ENCODE assay signal across 23 cellular contexts in the genomic region with DNA sequence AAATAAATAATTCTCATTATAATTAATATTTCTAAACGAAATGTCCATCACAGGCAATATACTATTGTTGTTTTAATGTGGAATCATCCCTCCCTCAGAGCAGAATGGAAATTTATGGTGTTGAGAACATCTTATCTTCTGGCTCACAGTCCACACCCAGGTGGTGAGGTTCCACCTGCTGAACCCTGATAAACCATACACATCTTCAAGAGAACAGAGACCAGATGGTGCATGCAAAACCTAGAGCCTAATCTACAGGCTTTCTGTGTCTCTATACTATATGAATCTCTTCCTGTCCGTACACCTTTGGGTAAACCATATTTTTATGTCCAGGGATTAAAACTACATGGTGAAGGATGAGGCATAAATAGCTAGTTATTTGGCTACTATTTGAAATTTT.
"Had no signal": no experiment of that assay in that cellular context is flagged by ENCODE, and none has a peak within 500 bp of the region (broad histone marks: within the 10 kb centered on the region; RNA-seq: fewer than 3 reads in every experiment).

No MANE protein-coding gene starts in this region.

- H3K27me3 Mint-ChIP-seq: central memory CD8-positive, alpha-beta T cell; effector memory CD8-positive, alpha-beta T cell; stimulated activated memory B cell treated with anti-CD40 and anti-IgM and Interleukin-4, amounts not matched to agents 10 μg/mL and 1 μg/mL and 100 μg/mL, for 72 hours had no signal

- H3K9me3 Mint-ChIP-seq: activated CD4-positive, alpha-beta memory T cell treated with anti-CD3 and anti-CD28 coated beads, Interleukin-2, amount 10 ng/mL, durations not matched to agents 7 days and 5 days; activated CD4-positive, alpha-beta T cell treated with anti-CD3 and anti-CD28 coated beads, Interleukin-2, amount 10 ng/mL, durations not matched to agents 7 days and 5 days; activated naive CD4-positive, alpha-beta T cell treated with anti-CD3 and anti-CD28 coated beads, Interleukin-2, amount 50 U/mL, for 24 hours; activated naive CD8-positive, alpha-beta T cell treated with anti-CD3 and anti-CD28 coated beads, Interleukin-2, amount 50 U/mL, for 24 hours; activated T-helper 2 cell treated with anti-CD3 and anti-CD28 coated beads, Interferon-gamma antibody, Interleukin-2, Interleukin-4, amounts not matched to agents 10 μg/mL and 5 μg/mL and 100 μg/mL, durations not matched to agents 14 hours and 24 hours and 36 hours; central memory CD8-positive, alpha-beta T cell; effector memory CD8-positive, alpha-beta T cell; memory B cell had no signal

- H3K4me1 Mint-ChIP-seq: memory B cell; stimulated activated memory B cell treated with anti-CD40 and anti-IgM and Interleukin-4, amounts not matched to agents 10 μg/mL and 1 μg/mL and 100 μg/mL, for 72 hours; WTC11 had no signal

- ATAC-seq: activated CD8-positive, alpha-beta memory T cell treated with anti-CD3 and anti-CD28 coated beads, Interleukin-2, amount 10 ng/mL, durations not matched to agents 7 days and 5 days; activated naive CD8-positive, alpha-beta T cell treated with anti-CD3 and anti-CD28 coated beads, Interleukin-2, amount 50 U/mL, for 24 hours; effector memory CD8-positive, alpha-beta T cell; heart left ventricle; naive thymus-derived CD4-positive, alpha-beta T cell; sciatic nerve had no signal

- H3K4me3 Mint-ChIP-seq: activated CD4-positive, alpha-beta memory T cell treated with anti-CD3 and anti-CD28 coated beads, Interleukin-2, amount 10 ng/mL, durations not matched to agents 7 days and 5 days; activated CD4-positive, alpha-beta T cell treated with anti-CD3 and anti-CD28 coated beads, Interleukin-2, amount 10 ng/mL, durations not matched to agents 7 days and 5 days; activated CD8-positive, alpha-beta memory T cell treated with anti-CD3 and anti-CD28 coated beads, Interleukin-2, amount 10 ng/mL, durations not matched to agents 7 days and 5 days; activated naive CD4-positive, alpha-beta T cell treated with anti-CD3 and anti-CD28 coated beads, Interleukin-2, amount 50 U/mL, for 24 hours; activated naive CD8-positive, alpha-beta T cell treated with anti-CD3 and anti-CD28 coated beads, Interleukin-2, amount 50 U/mL, for 24 hours; central memory CD8-positive, alpha-beta T cell; effector memory CD8-positive, alpha-beta T cell; memory B cell; naive thymus-derived CD4-positive, alpha-beta T cell; stimulated activated memory B cell treated with anti-CD40 and anti-IgM and Interleukin-4, amounts not matched to agents 10 μg/mL and 1 μg/mL and 100 μg/mL, for 72 hours; WTC11 had no signal

- H3K27ac Mint-ChIP-seq: activated CD4-positive, alpha-beta memory T cell treated with anti-CD3 and anti-CD28 coated beads, Interleukin-2, amount 10 ng/mL, durations not matched to agents 7 days and 5 days; activated CD4-positive, alpha-beta T cell treated with anti-CD3 and anti-CD28 coated beads, Interleukin-2, amount 10 ng/mL, durations not matched to agents 7 days and 5 days; activated CD8-positive, alpha-beta memory T cell treated with anti-CD3 and anti-CD28 coated beads, Interleukin-2, amount 10 ng/mL, durations not matched to agents 7 days and 5 days; activated naive CD4-positive, alpha-beta T cell treated with anti-CD3 and anti-CD28 coated beads, Interleukin-2, amount 50 U/mL, for 24 hours; activated naive CD8-positive, alpha-beta T cell treated with anti-CD3 and anti-CD28 coated beads, Interleukin-2, amount 50 U/mL, for 24 hours; activated T-helper 2 cell treated with anti-CD3 and anti-CD28 coated beads, Interferon-gamma antibody, Interleukin-2, Interleukin-4, amounts not matched to agents 10 μg/mL and 5 μg/mL and 100 μg/mL, durations not matched to agents 14 hours and 24 hours and 36 hours; effector memory CD8-positive, alpha-beta T cell; memory B cell; naive thymus-derived CD4-positive, alpha-beta T cell; stimulated activated memory B cell treated with anti-CD40 and anti-IgM and Interleukin-4, amounts not matched to agents 10 μg/mL and 1 μg/mL and 100 μg/mL, for 72 hours; WTC11 had no signal

- H3K36me3 Mint-ChIP-seq: activated CD8-positive, alpha-beta memory T cell treated with anti-CD3 and anti-CD28 coated beads, Interleukin-2, amount 10 ng/mL, durations not matched to agents 7 days and 5 days; activated naive CD4-positive, alpha-beta T cell treated with anti-CD3 and anti-CD28 coated beads, Interleukin-2, amount 50 U/mL, for 24 hours; memory B cell; stimulated activated memory B cell treated with anti-CD40 and anti-IgM and Interleukin-4, amounts not matched to agents 10 μg/mL and 1 μg/mL and 100 μg/mL, for 72 hours; WTC11 had no signal

- DNase-seq: activated CD4-positive, alpha-beta memory T cell treated with anti-CD3 and anti-CD28 coated beads, Interleukin-2, amount 10 ng/mL, durations not matched to agents 7 days and 5 days; activated CD4-positive, alpha-beta T cell treated with anti-CD3 and anti-CD28 coated beads for 1 hour; activated CD4-positive, alpha-beta T cell treated with anti-CD3 and anti-CD28 coated beads, Interleukin-2, amount 10 ng/mL, durations not matched to agents 7 days and 5 days; activated CD8-positive, alpha-beta memory T cell treated with anti-CD3 and anti-CD28 coated beads, Interleukin-2, amount 10 ng/mL, durations not matched to agents 7 days and 5 days; activated naive CD8-positive, alpha-beta T cell treated with anti-CD3 and anti-CD28 coated beads, Interleukin-2, amount 50 U/mL, for 24 hours; activated T-cell treated with anti-CD3 and anti-CD28 coated beads, Interleukin-2, amount 50 U/mL, for 48 hours; colonic mucosa; effector memory CD8-positive, alpha-beta T cell; foreskin fibroblast; heart left ventricle; naive thymus-derived CD4-positive, alpha-beta T cell; pancreas; stimulated activated CD4-positive, alpha-beta T cell treated with anti-CD3 and anti-CD28 coated beads, Interleukin-4, amount 100 ng/mL, for 4 hours; stimulated activated CD8-positive, alpha-beta memory T cell treated with anti-CD3 and anti-CD28 coated beads, Interleukin-4, amount 100 ng/mL, for 48 hours; stomach; thyroid gland had no signal
